34 cellular contexts compared by ENCODE assay signal in the genomic region with DNA sequence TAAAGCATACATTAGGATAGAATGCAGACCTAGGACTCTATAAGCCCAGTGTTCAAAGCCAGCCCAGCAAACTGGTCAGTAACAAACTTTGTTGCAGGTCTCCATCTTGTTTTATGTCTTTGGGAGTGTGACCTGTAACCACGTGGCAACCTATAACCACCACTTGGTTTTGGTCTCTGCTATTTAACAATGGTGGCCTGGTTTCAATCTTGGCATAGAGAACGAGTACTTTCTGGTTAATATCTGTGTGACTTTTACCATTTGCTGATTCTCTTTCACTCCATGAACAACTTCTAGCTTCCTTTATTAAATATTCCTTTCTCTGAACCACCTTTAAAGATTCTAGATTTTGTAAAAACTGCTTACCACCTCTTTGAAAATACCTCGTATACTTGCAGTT.
"Had no signal": no experiment of that assay in that cellular context is flagged by ENCODE, and none has a peak within 500 bp of the region (broad histone marks: within the 10 kb centered on the region; RNA-seq: fewer than 3 reads in every experiment).

No MANE protein-coding gene starts in this region.

- H3K27ac ChIP-seq: KMS-11 had no signal

- H3K9ac ChIP-seq: KMS-11 had no signal

- H3K27me3 ChIP-seq: MG63 had no signal

- H3K4me2 ChIP-seq: KMS-11 had no signal

- DNase-seq: Karpas-422, Kasumi-1, MG63, MM.1S, MV-4-11, NCI-H1048, NCI-H1092, NCI-H1092 treated with DMSO at 0.1 percent for 48 hours, NCI-H1105, NCI-H1105 treated with DMSO at 0.1 percent for 48 hours, NCI-H1417, NCI-H1417 treated with DMSO at 0.1 percent for 48 hours, NCI-H1436, NCI-H1436 treated with DMSO at 0.1 percent for 48 hours, NCI-H146, NCI-H1694, NCI-H1694 treated with DMSO at 0.1 percent for 48 hours, NCI-H187, NCI-H187 treated with DMSO at 0.1 percent for 48 hours, NCI-H1930, NCI-H2029, NCI-H2029 treated with DMSO at 0.1 percent for 48 hours, NCI-H2081, NCI-H2081 treated with DMSO at 0.1 percent for 48 hours, NCI-H2107, NCI-H2171, NCI-H2171 treated with DMSO at 0.1 percent for 48 hours, NCI-H2227 treated with DMSO at 0.1 percent for 48 hours, NCI-H226, NCI-H345, NCI-H446, NCI-H446 treated with DMSO at 0.1 percent for 48 hours, NCI-H510A had no signal

- H3K36me3 ChIP-seq: MG63 had no signal

- H3K4me3 ChIP-seq: MG63 had no signal
